ENCODE assay signal across 17 cellular contexts in the genomic region with DNA sequence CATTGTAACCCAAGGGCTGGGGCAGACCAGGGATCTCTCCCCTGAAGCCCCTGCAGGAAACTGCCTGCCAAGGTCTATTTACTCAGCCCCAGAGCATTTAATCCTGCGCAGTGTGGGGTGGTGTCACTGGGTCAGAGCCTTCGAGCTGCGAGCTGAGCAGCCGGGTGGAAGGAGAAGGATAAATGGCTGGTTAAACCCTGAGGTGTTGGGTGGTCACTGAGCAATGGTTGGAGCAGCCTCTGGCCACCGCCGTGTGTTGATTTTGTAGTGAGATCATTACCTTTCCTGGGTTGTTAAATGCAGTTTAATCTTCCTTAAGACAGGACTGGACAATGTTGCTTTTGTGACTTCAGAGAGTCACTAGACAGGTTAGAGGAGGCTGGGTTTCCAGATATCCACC.
DNase-seq lines count a peak whose midpoint lies in the region; ATAC-seq, FAIRE-seq and TF ChIP-seq lines count a peak whose summit lies in the region.
"Had no signal": no experiment of that assay in that cellular context is flagged by ENCODE, and none has a peak within 500 bp of the region (broad histone marks: within the 10 kb centered on the region; RNA-seq: fewer than 3 reads in every experiment).

No MANE protein-coding gene starts in this region.

- H3K4me3 ChIP-seq in HepG2 (replicated peaks in 1 of 3; ENCODE audit: insufficient read depth in 1 of 3, low read depth in 2 of 3, low read length in 3 of 3) (no peak overlapping the region), right lobe of liver (no peak overlapping the region)
- H3K4me3 ChIP-seq: dorsolateral prefrontal cortex had no signal

- no peak overlapping the region for H2AFZ ChIP-seq in HepG2 (ENCODE audit: low read length)

- H3K9ac ChIP-seq in HepG2 (ENCODE audit: insufficient read depth, low read depth, low read length), result no peak overlapping the region

- TF ChIP-seq POLR2A in HepG2 (IDR thresholded peaks at IDR 0.05; ENCODE audit: insufficient read depth in 1 of 2, low read depth in 2 of 2, low read length in 2 of 2), result no peak
- no peak for TF ChIP-seq POLR2A in right lobe of liver (IDR thresholded peaks at IDR 0.05)

- H3K4me2 ChIP-seq in HepG2 (ENCODE audit: low read depth, low read length), result no peak overlapping the region

- peak overlapping the region; percentile 96 for H3K27ac Mint-ChIP-seq in progenitor cell of endocrine pancreas
- H3K27ac Mint-ChIP-seq: activated naive CD4-positive, alpha-beta T cell treated with anti-CD3 and anti-CD28 coated beads, Interleukin-2, amount 10 ng/mL, durations not matched to agents 7 days and 5 days; CD8-positive, alpha-beta T cell; stimulated activated effector memory CD8-positive, alpha-beta T cell treated with anti-CD3 and anti-CD28 coated beads, Interleukin-12 subunit alpha, Interleukin-12 subunit beta, amount 100 ng/mL, for 72 hours had no signal

- TF ChIP-seq CTCF in HepG2 (CRISPR knock-in tag; IDR thresholded peaks at IDR 0.05) (no peak), right lobe of liver (IDR thresholded peaks at IDR 0.05) (no peak), progenitor cell of endocrine pancreas (IDR thresholded peaks at IDR 0.05; ENCODE audit: unreplicated experiment) (no peak)

- H3K27me3 Mint-ChIP-seq in progenitor cell of endocrine pancreas, result no peaks in the 10 kb centered on the region

- H3K4me1 Mint-ChIP-seq in progenitor cell of endocrine pancreas (ENCODE audit: low read depth), result peaks cover 57% of the 10 kb centered on the region
- H3K4me1 Mint-ChIP-seq: activated naive CD4-positive, alpha-beta T cell treated with anti-CD3 and anti-CD28 coated beads, Interleukin-2, amount 10 ng/mL, durations not matched to agents 7 days and 5 days had no signal

- ATAC-seq in HepG2 (peak; percentile 94), right lobe of liver (no peak), GM18502 (IDR thresholded peaks at IDR 0.05; ENCODE audit: poor library complexity, unreplicated experiment) (no peak)
- ATAC-seq: activated CD4-positive, CD25-positive, alpha-beta regulatory T cell treated with anti-CD3 and anti-CD28 coated beads, Interleukin-2, amount 50 U/mL, for 24 hours; CD8-positive, alpha-beta T cell; stimulated activated effector memory CD8-positive, alpha-beta T cell treated with anti-CD3 and anti-CD28 coated beads, Interleukin-12 subunit alpha, Interleukin-12 subunit beta, amount 100 ng/mL, for 72 hours had no signal

- intact Hi-C loops in HepG2 (cut with micrococcal nuclease; ENCODE audit: unreplicated experiment) (no loop called here), right lobe of liver (cut with DNase I) (no loop called here)

- no peaks in the 10 kb centered on the region for H3K36me3 Mint-ChIP-seq in progenitor cell of endocrine pancreas (ENCODE audit: insufficient read depth)
- H3K36me3 Mint-ChIP-seq: activated naive CD4-positive, alpha-beta T cell treated with anti-CD3 and anti-CD28 coated beads, Interleukin-2, amount 10 ng/mL, durations not matched to agents 7 days and 5 days; CD8-positive, alpha-beta T cell; stimulated activated effector memory CD8-positive, alpha-beta T cell treated with anti-CD3 and anti-CD28 coated beads, Interleukin-12 subunit alpha, Interleukin-12 subunit beta, amount 100 ng/mL, for 72 hours had no signal

- WGBS in HepG2 (ENCODE audit: low lambda C conversion rate), result 0% methylated on average over 1 of the region's 6 CpGs
- WGBS in right lobe of liver (ENCODE audit: insufficient coverage, low coverage, low lambda C conversion rate, missing lambda C conversion rate), result 61% methylated on average over 3 of the region's 6 CpGs

- TF ChIP-seq RAD21 in HepG2 (CRISPR knock-in tag; IDR thresholded peaks at IDR 0.05), result no peak

- H3K27ac ChIP-seq in HepG2 (ENCODE audit: extremely low read length, insufficient read depth, low read length) (no peak overlapping the region), right lobe of liver (no peak overlapping the region)
- H3K27ac ChIP-seq: brain microvascular endothelial cell had no signal

- no peaks in the 10 kb centered on the region for H3K79me2 ChIP-seq in HepG2 (ENCODE audit: insufficient read depth, low read length)

- FAIRE-seq in HepG2 (lab: Jason Lieb, UNC), result no peak
- no peak for FAIRE-seq in urothelium cell line (lab: Jason Lieb, UNC)
- FAIRE-seq: small intestine had no signal

- no peak for DNase-seq in HepG2 (ENCODE audit: low spot score)
- DNase-seq in right lobe of liver, result no peak
- DNase-seq in islet precursor cell, result peak; percentile 84
- DNase-seq in progenitor cell of endocrine pancreas (ENCODE audit: low spot score, unreplicated experiment), result peak; percentile 12
- no peak for DNase-seq in stimulated activated CD8-positive, alpha-beta memory T cell treated with anti-CD3 and anti-CD28 coated beads, Interleukin-4, amount 100 ng/mL, for 48 hours
- DNase-seq in SIG-M5 treated with dmso at 0.1 percent for 504 hours (lab: John Stamatoyannopoulos, UW; ENCODE audit: unreplicated experiment), result no peak
- no peak for DNase-seq in urothelium cell line (ENCODE audit: low spot score)
- DNase-seq: activated naive CD4-positive, alpha-beta T cell treated with anti-CD3 and anti-CD28 coated beads, Interleukin-2, amount 10 ng/mL, durations not matched to agents 7 days and 5 days; brain microvascular endothelial cell; CD8-positive, alpha-beta T cell; dorsolateral prefrontal cortex; IMR-90; small intestine; T-helper 2 cell had no signal

- H3K4me1 ChIP-seq in HepG2 (ENCODE audit: insufficient read depth, low read length), result peaks cover 29% of the 10 kb centered on the region
- H3K4me1 ChIP-seq in right lobe of liver, result peaks cover 0 to 14% (median 3%) of the 10 kb centered on the region in 4 donors

- H3K9me3 Mint-ChIP-seq in progenitor cell of endocrine pancreas (ENCODE audit: low read depth), result no peaks in the 10 kb centered on the region
- H3K9me3 Mint-ChIP-seq: activated naive CD4-positive, alpha-beta T cell treated with anti-CD3 and anti-CD28 coated beads, Interleukin-2, amount 10 ng/mL, durations not matched to agents 7 days and 5 days; CD8-positive, alpha-beta T cell; stimulated activated effector memory CD8-positive, alpha-beta T cell treated with anti-CD3 and anti-CD28 coated beads, Interleukin-12 subunit alpha, Interleukin-12 subunit beta, amount 100 ng/mL, for 72 hours had no signal

- no peaks in the 10 kb centered on the region for H3K36me3 ChIP-seq in HepG2 (replicated peaks in 1 of 2; ENCODE audit: control insufficient read depth in 1 of 2, insufficient read depth in 2 of 2, low read length in 2 of 2)
- no peaks in the 10 kb centered on the region for H3K36me3 ChIP-seq in right lobe of liver
- H3K36me3 ChIP-seq: brain microvascular endothelial cell had no signal

- TF ChIP-seq EP300 in HepG2 (IDR thresholded peaks at IDR 0.05; ENCODE audit: low read depth in 2 of 2, low read length in 2 of 2) (no peak), HepG2 (CRISPR knock-in tag; IDR thresholded peaks at IDR 0.05; ENCODE audit: borderline replicate concordance) (no peak)

- no peaks in the 10 kb centered on the region for H4K20me1 ChIP-seq in HepG2 (ENCODE audit: insufficient read depth, low read length)

- no peaks in the 10 kb centered on the region for H3K9me3 ChIP-seq in HepG2 (ENCODE audit: low read length)
- H3K9me3 ChIP-seq in right lobe of liver, result no peaks in the 10 kb centered on the region

- in situ Hi-C loops in HepG2 (cut with HindIII; ENCODE audit: extremely low pct_ligation_motif_present, low pct_unique_long_range_greater_than_20kb), result loop anchor here (25.0 kb wide), 1 partner anchor 91 kb away; the partner anchor contains the start of gene SETBP1

- CTCF ChIA-PET in HepG2 (lab: Yijun Ruan, JAX; ENCODE audit: low intra/inter-chr PET ratio, low total read pairs), result no interaction called here

- POLR2A ChIA-PET in HepG2 (lab: Yijun Ruan, JAX), result no interaction called here

- H3K27me3 ChIP-seq in HepG2 (ENCODE audit: control insufficient read depth in 1 of 2, insufficient read depth in 2 of 2, low read length in 2 of 2), result no peaks in the 10 kb centered on the region
- H3K27me3 ChIP-seq in right lobe of liver, result no peaks in the 10 kb centered on the region
- H3K27me3 ChIP-seq: brain microvascular endothelial cell, dorsolateral prefrontal cortex had no signal

- BruUV-seq in HepG2 (replicated peaks; lab: Mats Ljungman, UMichigan), result no TSS peak

- H3K4me3 Mint-ChIP-seq in progenitor cell of endocrine pancreas (ENCODE audit: low read depth), result peak overlapping the region; percentile 25
- H3K4me3 Mint-ChIP-seq: activated naive CD4-positive, alpha-beta T cell treated with anti-CD3 and anti-CD28 coated beads, Interleukin-2, amount 10 ng/mL, durations not matched to agents 7 days and 5 days; CD8-positive, alpha-beta T cell; stimulated activated effector memory CD8-positive, alpha-beta T cell treated with anti-CD3 and anti-CD28 coated beads, Interleukin-12 subunit alpha, Interleukin-12 subunit beta, amount 100 ng/mL, for 72 hours had no signal

TF ChIP-seq in HepG2, 621 proteins besides CTCF, POLR2A, EP300 and RAD21:
- TF ChIP-seq CBX1 (IDR thresholded peaks at IDR 0.05; ENCODE audit: low read depth), result no peak
- TF ChIP-seq ESRRA (CRISPR knock-in tag; IDR thresholded peaks at IDR 0.05; ENCODE audit: low read depth), result no peak
- TF ChIP-seq, protein P1, sequence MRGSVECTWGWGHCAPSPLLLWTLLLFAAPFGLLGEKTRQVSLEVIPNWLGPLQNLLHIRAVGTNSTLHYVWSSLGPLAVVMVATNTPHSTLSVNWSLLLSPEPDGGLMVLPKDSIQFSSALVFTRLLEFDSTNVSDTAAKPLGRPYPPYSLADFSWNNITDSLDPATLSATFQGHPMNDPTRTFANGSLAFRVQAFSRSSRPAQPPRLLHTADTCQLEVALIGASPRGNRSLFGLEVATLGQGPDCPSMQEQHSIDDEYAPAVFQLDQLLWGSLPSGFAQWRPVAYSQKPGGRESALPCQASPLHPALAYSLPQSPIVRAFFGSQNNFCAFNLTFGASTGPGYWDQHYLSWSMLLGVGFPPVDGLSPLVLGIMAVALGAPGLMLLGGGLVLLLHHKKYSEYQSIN (CRISPR knock-in tag; IDR thresholded peaks at IDR 0.05; ENCODE audit: borderline replicate concordance), result no peak
- TF ChIP-seq ZNF350 (CRISPR knock-in tag; IDR thresholded peaks at IDR 0.05; ENCODE audit: borderline replicate concordance, low read depth), result no peak

Comparison
In these comparisons a context has a peak if more than half of its experiments do, and no peak if none do; other contexts are left out.
1. DNase-seq: peak in islet precursor cell (single experiment) and progenitor cell of endocrine pancreas (single experiment); none in HepG2 (single experiment), right lobe of liver (0 of 3), stimulated activated CD8-positive, alpha-beta memory T cell treated with anti-CD3 and anti-CD28 coated beads, Interleukin-4, amount 100 ng/mL, for 48 hours (single experiment), SIG-M5 treated with dmso at 0.1 percent for 504 hours (single experiment) and urothelium cell line (single experiment).